8 cellular contexts compared by ENCODE assay signal in the genomic region with DNA sequence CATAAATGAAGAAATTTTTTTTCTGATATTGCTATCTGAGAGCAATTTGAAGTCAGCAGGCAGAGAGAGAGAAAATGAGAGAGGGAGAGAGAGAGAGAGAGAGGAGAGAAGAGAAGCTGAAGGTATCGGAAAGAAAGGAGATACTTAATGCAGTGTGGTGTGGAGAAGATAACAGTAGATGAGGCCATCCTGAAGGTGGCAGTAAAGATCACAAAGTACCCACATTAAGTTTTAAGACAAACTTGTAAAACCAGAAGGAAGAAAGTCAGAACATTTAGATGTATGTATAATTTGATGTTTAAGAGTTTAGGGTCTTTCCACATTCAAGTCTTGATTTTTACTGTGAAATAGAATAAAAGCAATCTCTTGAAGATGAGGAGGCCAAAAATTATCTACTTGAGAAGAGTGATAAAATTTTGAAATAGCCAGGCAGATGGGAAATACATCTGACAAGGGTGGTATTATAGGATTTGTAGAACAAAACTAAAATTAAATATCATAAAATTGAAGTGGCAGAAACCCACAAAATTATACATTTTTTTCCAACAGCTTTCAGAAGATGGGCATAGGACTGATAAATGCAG.
DNase-seq lines count a peak whose midpoint lies in the region; ATAC-seq, FAIRE-seq and TF ChIP-seq lines count a peak whose summit lies in the region.

No MANE protein-coding gene starts in this region.

- WGBS in suprapubic skin = 22% methylated on average over 1 of the region's 1 CpG

- FAIRE-seq in A204.1 (lab: Jason Lieb, UNC) = peak; percentile 87

- H3K9me3 ChIP-seq in RWPE2 (ENCODE audit: severe bottlenecking) (no peaks in the 10 kb centered on the region), suprapubic skin (no peaks in the 10 kb centered on the region)

- peaks cover 7% of the 10 kb centered on the region for H3K27me3 ChIP-seq in RWPE2 (ENCODE audit: insufficient read depth, poor library complexity, severe bottlenecking)
- no peaks in the 10 kb centered on the region for H3K27me3 ChIP-seq in suprapubic skin

- TF ChIP-seq POLR2A in suprapubic skin (IDR thresholded peaks at IDR 0.05) = no peak

- no peaks in the 10 kb centered on the region for H3K36me3 ChIP-seq in RWPE2 (ENCODE audit: low read depth)
- no peaks in the 10 kb centered on the region for H3K36me3 ChIP-seq in suprapubic skin

- DNase-seq in RWPE2 (ENCODE audit: low spot score) (no peak), fibroblast of the aortic adventitia (ENCODE audit: low read depth) (peak; percentile 8), suprapubic skin (ENCODE audit: low spot score in 2 of 2) (no peak), NCI-H2196 treated with DMSO at 0.1 percent for 48 hours (lab: John Stamatoyannopoulos, UW; ENCODE audit: unreplicated experiment) (no peak)

- TF ChIP-seq EP300 in suprapubic skin (IDR thresholded peaks at IDR 0.05) = no peak

- TF ChIP-seq CTCF in GM12873 (IDR thresholded peaks at IDR 0.05; ENCODE audit: insufficient read depth, low read depth, low read length, missing control alignments) = peak; percentile 43
- TF ChIP-seq CTCF in RWPE2 (IDR thresholded peaks at IDR 0.05; ENCODE audit: poor library complexity, severe bottlenecking) = peak; percentile 53
- TF ChIP-seq CTCF in fibroblast of the aortic adventitia (IDR thresholded peaks at IDR 0.05; ENCODE audit: insufficient read depth, low read length) = peak; percentile 3
- peak; percentile 35 to 36 for TF ChIP-seq CTCF in suprapubic skin (IDR thresholded peaks at IDR 0.05)

- H3K4me1 ChIP-seq in RWPE2 (ENCODE audit: insufficient read depth, poor library complexity, severe bottlenecking) (no peaks in the 10 kb centered on the region), suprapubic skin (no peaks in the 10 kb centered on the region)

- ATAC-seq in HG03565 (IDR thresholded peaks at IDR 0.05; ENCODE audit: unreplicated experiment) (peak; percentile 84), RWPE2 (ENCODE audit: low read depth) (peak; percentile 68; the same call in 2 of the 3 replicates), GM21360 (IDR thresholded peaks at IDR 0.05; ENCODE audit: unreplicated experiment) (no peak)

- H3K4me3 ChIP-seq in RWPE2 (ENCODE audit: severe bottlenecking) (no peak overlapping the region), fibroblast of the aortic adventitia (ENCODE audit: low read depth, low read length) (no peak overlapping the region), suprapubic skin (no peak overlapping the region)

- H3K27ac ChIP-seq in RWPE2 (ENCODE audit: poor library complexity, severe bottlenecking) = no peak overlapping the region
- H3K27ac ChIP-seq in suprapubic skin = no peak overlapping the region

Comparison
In these comparisons a context has a peak if more than half of its experiments do, and no peak if none do; other contexts are left out.
1. CTCF ChIP-seq: peak in every context shown above with its lines; median percentile 53 in RWPE2; 43 in GM12873; 36 in suprapubic skin; 3 in fibroblast of the aortic adventitia.